Comparison of ENCODE assay signal across 8 cellular contexts in genomic region chr5:172773481-172774469, GRCh38. TPM values are rescaled to one million over a fixed set of nuclear protein-coding genes. Genes with fewer than 3 reads are reported as not detected.
DNase-seq lines count a peak whose midpoint lies in the region; ATAC-seq and TF ChIP-seq lines count a peak whose summit lies in the region.

No MANE protein-coding gene starts in this region.

- H3K9ac ChIP-seq in muscle layer of colon (ENCODE audit: low read length), result peak overlapping the region; percentile 45

- TF ChIP-seq POLR2A in heart left ventricle (IDR thresholded peaks at IDR 0.05), result no peak
- TF ChIP-seq POLR2A in breast epithelium (IDR thresholded peaks at IDR 0.05), result no peak

- intact Hi-C loops in heart left ventricle (cut with DNase I) (loop anchor here in 9 of 10 donors (2.0 to 10.0 kb wide), 13 partner anchors 21 to 159 kb away; partner anchors contain the start of gene ERGIC1 (in 1 of the 9)), left ventricle myocardium superior (cut with micrococcal nuclease) (loop anchor here (5.0 to 10.0 kb wide), 2 partner anchors 56 to 131 kb away; no protein-coding TSS in a partner anchor), breast epithelium (cut with DNase I; ENCODE audit: low total_unique reads) (loop anchor here (10.0 kb wide), 2 partner anchors 91 to 131 kb away; no protein-coding TSS in a partner anchor)

- ATAC-seq in heart left ventricle (no peak), left ventricle myocardium superior (no peak), HG03378 (IDR thresholded peaks at IDR 0.05; ENCODE audit: unreplicated experiment) (no peak), HG03045 (IDR thresholded peaks at IDR 0.05; ENCODE audit: unreplicated experiment) (no peak)

- H3K36me3 ChIP-seq in heart left ventricle, result peaks cover 9 to 14% (median 12%) of the 10 kb centered on the region in 9 donors
- H3K36me3 ChIP-seq in breast epithelium, result no peaks in the 10 kb centered on the region
- peaks cover 14% of the 10 kb centered on the region for H3K36me3 ChIP-seq in muscle layer of colon (ENCODE audit: insufficient read depth, low read length)
- H3K36me3 ChIP-seq in urinary bladder (ENCODE audit: insufficient read depth), result no peaks in the 10 kb centered on the region

- no peak for TF ChIP-seq CTCF in heart left ventricle (IDR thresholded peaks at IDR 0.05)
- no peak for TF ChIP-seq CTCF in breast epithelium (IDR thresholded peaks at IDR 0.05)

- H3K4me3 ChIP-seq in heart left ventricle (no peak overlapping the region), breast epithelium (no peak overlapping the region), muscle layer of colon (ENCODE audit: low read depth in 1 of 2, low read length in 2 of 2) (no peak overlapping the region), urinary bladder (ENCODE audit: low read depth, low read length) (no peak overlapping the region)

- H3K9me3 ChIP-seq in heart left ventricle (no peaks in the 10 kb centered on the region), breast epithelium (no peaks in the 10 kb centered on the region), muscle layer of colon (ENCODE audit: low read length) (no peaks in the 10 kb centered on the region)

- peak in 1 of 5 donors; percentile 27 for DNase-seq in heart left ventricle
- DNase-seq in left ventricle myocardium superior, result no peak
- no peak for DNase-seq in breast epithelium (ENCODE audit: low spot score in 2 of 2)
- no peak for DNase-seq in cerebellar cortex (ENCODE audit: low spot score)

- H3K27ac ChIP-seq in heart left ventricle (peak overlapping the region in 11 of 12 donors; percentile 38 to 100 (median 100)), breast epithelium (peak overlapping the region; percentile 98 to 100), muscle layer of colon (ENCODE audit: low read depth, low read length) (peak overlapping the region; percentile 85), urinary bladder (ENCODE audit: low read depth) (peak overlapping the region; percentile 83)

- peaks cover 0 to 82% (median 17%) of the 10 kb centered on the region in 12 donors for H3K4me1 ChIP-seq in heart left ventricle
- no peaks in the 10 kb centered on the region for H3K4me1 ChIP-seq in breast epithelium
- H3K4me1 ChIP-seq in muscle layer of colon (ENCODE audit: insufficient read depth, low read length), result peaks cover 27% of the 10 kb centered on the region
- H3K4me1 ChIP-seq in urinary bladder (ENCODE audit: insufficient read depth), result no peaks in the 10 kb centered on the region

- WGBS in heart left ventricle, 4 donors, result 75 to 85% (median 81%) methylated on average over 11 of the region's 11 CpGs
- WGBS in urinary bladder, result 77% methylated on average over 11 of the region's 11 CpGs

- H3K27me3 ChIP-seq in heart left ventricle (no peaks in the 10 kb centered on the region), breast epithelium (no peaks in the 10 kb centered on the region), muscle layer of colon (ENCODE audit: control insufficient read depth in 1 of 2, insufficient read depth in 2 of 2, low read length in 2 of 2) (no peaks in the 10 kb centered on the region)

RNA-seq across cellular contexts. Expression of gene DUSP1, which starts 2.8 kb away (rescaled TPM):
- 100 to 1,000 TPM in 4 of 9 donors, 10 to 100 TPM in 5; 39.9 to 335 (median 78.2) TPM for total RNA-seq in heart left ventricle
- polyA plus RNA-seq in heart left ventricle, result 100 to 1,000 TPM in 1 of 2 donors, 10 to 100 TPM in 1; 24.3 to 116 TPM
- 98.9 TPM for total RNA-seq in left ventricle myocardium superior
- 1,000 to 10,000 TPM in 2 of 3 donors, 100 to 1,000 TPM in 1; 752 to 1,562 (median 1,015) TPM for total RNA-seq in breast epithelium
- 76.4 TPM for total RNA-seq in urinary bladder
- 822 TPM for polyA plus RNA-seq in urinary bladder
